Comparison of ENCODE assay signal across 1 cellular context in genomic region chr19:6048808-6049405, GRCh38.
TF ChIP-seq lines count a peak whose summit lies in the region.

No MANE protein-coding gene starts in this region.

TF ChIP-seq in K562, 482 proteins besides CTCF, POLR2A, EP300 and RAD21 (continued from another document):
- TF ChIP-seq CTCFL (IDR thresholded peaks at IDR 0.05; ENCODE audit: borderline replicate concordance, insufficient read depth, low read depth, low read length, poor library complexity, severe bottlenecking) (peak; percentile 1), ZBTB33 (CRISPR knock-in tag; IDR thresholded peaks at IDR 0.05) (0 out of 2 replicates have a peak, but pooled peaks have one; percentile 34), SP1 (CRISPR knock-in tag; IDR thresholded peaks at IDR 0.05) (peak; percentile 31; the same call in 1 of the 2 replicates), DEAF1 (CRISPR knock-in tag; IDR thresholded peaks at IDR 0.05) (peak; percentile 80), PPARD (CRISPR knock-in tag; IDR thresholded peaks at IDR 0.05) (no peak), IFI16 (CRISPR knock-in tag; IDR thresholded peaks at IDR 0.05) (no peak), ZNF217 (CRISPR knock-in tag; IDR thresholded peaks at IDR 0.05) (no peak), SMC3 (conservative IDR thresholded peaks at IDR 0.05; ENCODE audit: insufficient read depth, low read depth, low read length) (peak; percentile 88)
